In the genomic region with DNA sequence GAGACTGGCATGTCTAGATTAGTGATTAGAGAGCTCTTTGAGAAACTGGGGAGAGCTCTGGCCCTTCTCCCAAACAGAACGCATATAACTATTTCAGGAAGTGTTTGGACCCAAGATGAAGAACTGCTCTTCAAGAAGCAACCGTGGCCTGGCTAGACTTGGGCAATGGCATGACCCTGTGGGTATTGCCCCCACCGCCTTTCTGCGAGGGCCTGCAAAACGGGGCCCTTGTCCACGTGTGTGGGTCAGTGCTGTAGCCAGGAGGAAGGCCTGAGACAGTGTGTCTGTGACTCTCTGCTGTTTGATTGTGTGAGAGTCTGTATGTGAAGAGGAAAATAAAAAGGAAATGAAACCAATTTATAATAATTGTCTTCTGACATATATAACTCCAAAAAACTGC, we compare ENCODE assay signal across 23 cellular contexts. TPM values are rescaled to one million over a fixed set of nuclear protein-coding genes. Genes with fewer than 3 reads are reported as not detected.
A peak's percentile ranks its signal among the peaks of the same experiment; 100 is the strongest.
DNase-seq lines count a peak whose midpoint lies in the region; ATAC-seq, FAIRE-seq and TF ChIP-seq lines count a peak whose summit lies in the region.
"Had no signal": no experiment of that assay in that cellular context is flagged by ENCODE, and none has a peak within 500 bp of the region (broad histone marks: within the 10 kb centered on the region; RNA-seq: fewer than 3 reads in every experiment).

No MANE protein-coding gene starts in this region.

- H3K27ac ChIP-seq in H1 (ENCODE audit: low read depth, low read length), result no peak overlapping the region
- H3K27ac ChIP-seq in mesendoderm (ENCODE audit: low read depth, low read length), result peak overlapping the region; percentile 3
- H3K27ac ChIP-seq in tibial nerve, result peak overlapping the region; percentile 48 to 70 (median 58)
- H3K27ac ChIP-seq: breast epithelium, hepatocyte, thyroid gland had no signal

- H2BK12ac ChIP-seq in H1 (ENCODE audit: low read depth, low read length), result 0 out of 2 replicates have a peak overlapping the region, but pooled peaks have one; percentile 23

- H3K56ac ChIP-seq in H1 (replicated peaks; ENCODE audit: insufficient read length, low read depth, low read length) (no peak overlapping the region), mesendoderm (ENCODE audit: low read length) (peak overlapping the region; percentile 1)

- H3K23ac ChIP-seq in H1 (ENCODE audit: insufficient read length), result no peak overlapping the region
- peak overlapping the region; percentile 17 for H3K23ac ChIP-seq in mesendoderm (ENCODE audit: low read length)

- H2BK120ac ChIP-seq in H1 (replicated peaks; ENCODE audit: low read depth, low read length) (no peak overlapping the region), mesendoderm (ENCODE audit: low read depth, low read length) (no peak overlapping the region)

- no peak overlapping the region for H3K14ac ChIP-seq in H1 (ENCODE audit: insufficient read length)

- H3K18ac ChIP-seq in H1 (ENCODE audit: extremely low read depth, low read length) (no peak overlapping the region), mesendoderm (ENCODE audit: low read length) (no peak overlapping the region)

- no peaks in the 10 kb centered on the region for H3K79me1 ChIP-seq in H1 (ENCODE audit: low read depth, low read length)
- no peaks in the 10 kb centered on the region for H3K79me1 ChIP-seq in mesendoderm (ENCODE audit: low read length)

- no peak for ATAC-seq in HG03460 (IDR thresholded peaks at IDR 0.05; ENCODE audit: unreplicated experiment)
- ATAC-seq: natural killer cell, PC-3, T-cell had no signal

- H3K4me3 ChIP-seq in H1 (ENCODE audit: extremely low read depth in 1 of 4, insufficient read depth in 2 of 4, low read depth in 3 of 4, low read length in 4 of 4) (no peak overlapping the region), mesendoderm (ENCODE audit: low read length) (no peak overlapping the region), tibial nerve (no peak overlapping the region)
- H3K4me3 ChIP-seq: breast epithelium, HAP-1, hepatocyte, lung, skin epidermis, thyroid gland had no signal

- H3K9me3 ChIP-seq in H1 (ENCODE audit: insufficient read depth in 2 of 2, low read depth in 1 of 2, low read length in 1 of 2) (no peaks in the 10 kb centered on the region), tibial nerve (no peaks in the 10 kb centered on the region)
- H3K9me3 ChIP-seq: breast epithelium, HAP-1, thyroid gland had no signal

- FAIRE-seq in H1 (lab: Jason Lieb, UNC), result no peak

- H4K91ac ChIP-seq in H1 (replicated peaks; ENCODE audit: insufficient read length, low read length), result no peak overlapping the region

- no peak overlapping the region for H3K4me2 ChIP-seq in H1 (ENCODE audit: insufficient read depth in 1 of 2, low read depth in 2 of 2, low read length in 2 of 2)
- H3K4me2 ChIP-seq in mesendoderm (ENCODE audit: low read length), result no peak overlapping the region
- H3K4me2 ChIP-seq: hepatocyte had no signal

- H3K4me1 ChIP-seq in H1 (replicated peaks in 1 of 4; ENCODE audit: control insufficient read depth in 3 of 4, insufficient read depth in 4 of 4, low read length in 3 of 4), result peaks cover 2 to 12% (median 5%) of the 10 kb centered on the region in 4 experiments
- peaks cover 22% of the 10 kb centered on the region for H3K4me1 ChIP-seq in mesendoderm (ENCODE audit: control insufficient read depth, low read depth, low read length)
- peaks cover 0 to 60% (median 15%) of the 10 kb centered on the region in 4 donors for H3K4me1 ChIP-seq in tibial nerve
- H3K4me1 ChIP-seq: breast epithelium, thyroid gland had no signal

- H3K9ac ChIP-seq in H1 (replicated peaks in 1 of 4; ENCODE audit: extremely low read depth in 1 of 4, low read depth in 3 of 4, low read length in 3 of 4) (no peak overlapping the region), mesendoderm (ENCODE audit: low read length) (no peak overlapping the region)

- POLR2A ChIA-PET in H1 (lab: Charles Lee; ENCODE audit: partially characterized antibody), result no interaction called here

- TF ChIP-seq RAD21 in H1 (IDR thresholded peaks at IDR 0.05 in 1 of 2, conservative IDR thresholded peaks at IDR 0.05 in 1 of 2; ENCODE audit: low read depth in 2 of 2, low read length in 2 of 2), result no peak

- CTCF ChIA-PET in H1 (lab: Charles Lee; ENCODE audit: partially characterized antibody), result no interaction called here

- H3K4ac ChIP-seq in H1 (replicated peaks; ENCODE audit: insufficient read length, low read depth, low read length) (no peak overlapping the region), mesendoderm (ENCODE audit: low read depth, low read length) (peak overlapping the region; percentile 25)

- H3K23me2 ChIP-seq in H1 (ENCODE audit: low read depth, low read length), result peaks cover 2% of the 10 kb centered on the region; the same call in 1 of the 2 replicates

- H3K79me2 ChIP-seq in H1 (ENCODE audit: control insufficient read depth in 1 of 2, insufficient read depth in 2 of 2, low read length in 2 of 2), result no peaks in the 10 kb centered on the region
- no peaks in the 10 kb centered on the region for H3K79me2 ChIP-seq in mesendoderm (ENCODE audit: control insufficient read depth, insufficient read depth, low read length)
- H3K79me2 ChIP-seq: hepatocyte had no signal

- H3K27me3 ChIP-seq in H1 (replicated peaks in 1 of 4; ENCODE audit: control insufficient read depth in 3 of 4, extremely low read depth in 1 of 4, insufficient read depth in 3 of 4, low read length in 3 of 4) (no peaks in the 10 kb centered on the region; a peak in 1 of 7 replicates), mesendoderm (ENCODE audit: insufficient read depth, low read length, poor library complexity) (no peaks in the 10 kb centered on the region), tibial nerve (no peaks in the 10 kb centered on the region)
- H3K27me3 ChIP-seq: breast epithelium, hepatocyte, thyroid gland had no signal

- DNase-seq in MV-4-11 (lab: John Stamatoyannopoulos, UW) (peak; percentile 44), H1 (ENCODE audit: low read depth in 1 of 2, low spot score in 2 of 2) (no peak), mesendoderm (no peak), tibial nerve (ENCODE audit: low spot score in 2 of 2) (no peak), NCI-H748 (lab: John Stamatoyannopoulos, UW; ENCODE audit: unreplicated experiment) (no peak), kidney glomerular epithelial cell (lab: John Stamatoyannopoulos, UW) (no peak), NCI-H2227 treated with DMSO at 0.1 percent for 48 hours (lab: John Stamatoyannopoulos, UW) (no peak)
- DNase-seq: activated CD4-positive, alpha-beta T cell treated with anti-CD3 and anti-CD28 coated beads, Interleukin-2, amount 50 U/mL, for 1 hour; activated effector memory CD4-positive, alpha-beta T cell treated with Interleukin-2 at 50 U/mL for 16 hours; natural killer cell; NCI-H1105; NCI-H526 treated with DMSO at 0.1 percent for 48 hours; PC-3; SIG-M5; stimulated activated naive CD4-positive, alpha-beta T cell treated with Interleukin-2 at 50 U/mL for 16 hours; T-cell; thyroid gland had no signal

- H4K20me1 ChIP-seq in H1 (replicated peaks in 1 of 2; ENCODE audit: control insufficient read depth in 1 of 2, insufficient read depth in 2 of 2, low read length in 2 of 2), result no peaks in the 10 kb centered on the region

- H3K36me3 ChIP-seq in H1 (ENCODE audit: control insufficient read depth in 2 of 4, insufficient read depth in 4 of 4, low read length in 3 of 4), result no peaks in the 10 kb centered on the region
- no peaks in the 10 kb centered on the region for H3K36me3 ChIP-seq in mesendoderm (ENCODE audit: control insufficient read depth, insufficient read depth, low read length)
- H3K36me3 ChIP-seq in tibial nerve, result no peaks in the 10 kb centered on the region
- H3K36me3 ChIP-seq: breast epithelium, HAP-1, thyroid gland had no signal

- no peak overlapping the region for H4K5ac ChIP-seq in H1 (ENCODE audit: insufficient read length, low read depth, low read length)
- H4K5ac ChIP-seq in mesendoderm (ENCODE audit: low read length), result peak overlapping the region; percentile 52

- TF ChIP-seq EP300 in H1 (IDR thresholded peaks at IDR 0.05; ENCODE audit: borderline replicate concordance in 1 of 2, low read depth in 2 of 2, low read length in 2 of 2) (no peak), tibial nerve (IDR thresholded peaks at IDR 0.05) (no peak)

- no peak overlapping the region for H4K8ac ChIP-seq in H1 (ENCODE audit: extremely low read depth, insufficient read depth, low read length)
- no peak overlapping the region for H4K8ac ChIP-seq in mesendoderm (ENCODE audit: low read depth, low read length)

- H2AK5ac ChIP-seq in H1 (ENCODE audit: low read depth, low read length), result no peak overlapping the region
- no peak overlapping the region for H2AK5ac ChIP-seq in mesendoderm (ENCODE audit: low read length)

- no peak overlapping the region; the same call in 1 of the 2 replicates for H2BK15ac ChIP-seq in H1 (ENCODE audit: low read length)
- no peak overlapping the region for H2BK15ac ChIP-seq in mesendoderm (replicated peaks; ENCODE audit: low read depth)

- H2AFZ ChIP-seq in H1 (ENCODE audit: low read length), result no peak overlapping the region
- H2AFZ ChIP-seq: hepatocyte had no signal

- 86% methylated on average over 6 of the region's 6 CpGs; no CpG with 5 or more reads in 1 of the 2 experiments for WGBS in H1 (ENCODE audit: extremely low coverage in 1 of 2, insufficient coverage in 1 of 2, insufficient read length in 1 of 2, insufficient replicate concordance in 2 of 2, low coverage in 1 of 2, low lambda C conversion rate in 2 of 2, missing lambda C conversion rate in 1 of 2), 2 experiments
- WGBS in mesendoderm (ENCODE audit: extremely low coverage, insufficient coverage, low lambda C conversion rate), result no CpG with 5 or more reads among the region's 6 CpGs
- WGBS in tibial nerve, 2 donors, result 29 to 57% methylated on average over 6 of the region's 6 CpGs

- TF ChIP-seq CTCF in H1 (IDR thresholded peaks at IDR 0.05; ENCODE audit: control extremely low read depth in 1 of 3, insufficient read depth in 1 of 3, low read depth in 1 of 3, low read length in 3 of 3) (no peak), tibial nerve (IDR thresholded peaks at IDR 0.05) (no peak)

- no peak overlapping the region for H2BK5ac ChIP-seq in H1 (ENCODE audit: low read depth, low read length)
- H2BK5ac ChIP-seq in mesendoderm (ENCODE audit: low read length), result peak overlapping the region; percentile 7

- no peak overlapping the region for H2BK20ac ChIP-seq in H1 (ENCODE audit: low read length)

- TF ChIP-seq POLR2A in H1 (IDR thresholded peaks at IDR 0.05; ENCODE audit: control extremely low read depth in 1 of 2, low read depth in 2 of 2, low read length in 2 of 2) (no peak), tibial nerve (IDR thresholded peaks at IDR 0.05) (no peak)

RNA-seq across cellular contexts. Expression of gene EEFSEC, which starts 42.5 kb away (rescaled TPM):
- 13.1 and 13.8 TPM in 2 replicates for total RNA-seq in H1 (2021; fragmentation: NEBNext Ultra II Directional; extraction: Animal tissue kit (Norgen Biotek cat#: 25700))
- 19.8 and 27.6 TPM in 2 replicates for polyA plus RNA-seq in H1 (2011; rRNA removed)
- 16.2 TPM for polyA plus RNA-seq in H1 (2011; cell fraction: cytosol; rRNA removed)
- 17.5 TPM for polyA plus RNA-seq in H1 (2011; cell fraction: nucleus; rRNA removed)
- polyA plus RNA-seq in H1 (2012, experiment 1 of 2), result 7.3 to 14.1 TPM (median 12.1 TPM) in 4 replicates
- 15.7 TPM for polyA plus RNA-seq in H1 (2012, experiment 2 of 2)
- 8.8 TPM for polyA plus RNA-seq in H1 (2013, experiment 1 of 2)
- 9.1 TPM for polyA plus RNA-seq in H1 (2013, experiment 2 of 2)
- 11.9 and 12.1 TPM in 2 replicates for polyA minus RNA-seq in H1 (2011; rRNA and poly(A)+ RNA removed)
- 11.4 TPM for polyA minus RNA-seq in H1 (2011; cell fraction: cytosol; rRNA and poly(A)+ RNA removed)
- 22.0 TPM for polyA minus RNA-seq in H1 (2011; cell fraction: nucleus; rRNA and poly(A)+ RNA removed)
- polyA plus RNA-seq in mesendoderm (2013, experiment 1 of 2), result 8.1 TPM
- 8.9 TPM for polyA plus RNA-seq in mesendoderm (2013, experiment 2 of 2)
- total RNA-seq in tibial nerve, result 10 to 100 TPM; 25.1 to 43.5 (median 29.5) TPM
